8 cellular contexts compared by ENCODE assay signal in the genomic region with DNA sequence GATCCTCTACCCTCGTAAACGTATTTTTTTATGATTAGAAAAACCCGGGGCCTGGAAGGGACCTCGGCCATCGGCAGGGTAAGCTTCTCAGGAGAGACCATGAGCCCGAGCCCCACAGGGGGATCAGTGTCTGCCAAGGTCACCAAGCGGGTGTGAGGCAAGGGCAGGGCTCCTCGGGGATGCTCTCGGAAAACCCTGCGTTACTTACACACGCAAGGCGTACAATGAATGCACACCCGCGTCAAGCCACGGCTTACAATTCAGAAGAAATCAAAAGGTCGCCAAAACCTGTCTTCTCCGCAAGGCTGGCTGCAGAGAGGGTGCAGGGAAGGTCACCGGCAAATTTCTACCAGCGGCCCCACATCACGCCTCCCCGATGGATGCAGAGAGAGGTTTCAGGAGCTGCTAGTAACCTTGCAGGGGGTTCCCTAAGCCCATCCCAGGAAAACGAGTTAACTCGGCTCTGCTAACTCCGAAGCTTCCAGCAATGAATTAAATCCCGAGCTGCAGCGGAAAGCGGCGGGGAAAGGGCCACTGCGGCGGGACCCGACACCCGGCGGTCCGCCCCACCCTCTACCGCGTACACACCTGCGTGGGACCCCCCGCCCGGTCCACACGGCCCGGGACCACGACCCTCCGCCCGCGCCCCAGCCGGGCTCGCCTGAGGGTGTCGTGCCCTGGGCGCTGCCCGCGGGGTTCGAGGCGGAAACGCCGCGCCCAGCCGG. TPM values are rescaled to one million over a fixed set of nuclear protein-coding genes. Genes with fewer than 3 reads are reported as not detected.
DNase-seq lines count a peak whose midpoint lies in the region; ATAC-seq and TF ChIP-seq lines count a peak whose summit lies in the region.

No MANE protein-coding gene starts in this region.

- intact Hi-C loops in spleen (cut with DNase I; ENCODE audit: low total_unique reads), result loop anchor here (5.0 kb wide), 2 partner anchors 56 to 189 kb away; no protein-coding TSS in a partner anchor

- WGBS in spleen, 5 donors, result 1 to 2% (median 1%) methylated on average over 29 to 57 of the region's 57 CpGs

- H3K27me3 ChIP-seq in spleen (replicated peaks in 1 of 7), result peaks cover 0 to 8% (median 0%) of the 10 kb centered on the region in 7 donors

- H3K4me1 ChIP-seq in spleen, result peaks cover 34 to 93% (median 79%) of the 10 kb centered on the region in 6 donors

- TF ChIP-seq CTCF in AG09309 (IDR thresholded peaks at IDR 0.05; ENCODE audit: control insufficient read depth, insufficient read depth, low read depth, low read length, missing control alignments), result no peak
- TF ChIP-seq CTCF in spleen (IDR thresholded peaks at IDR 0.05 in 8 of 11, conservative IDR thresholded peaks at IDR 0.05 in 3 of 11), result no peak

- DNase-seq in AG09309 (ENCODE audit: low read depth) (no peak), SK-MEL-5 (ENCODE audit: low read depth, low spot score) (peak; percentile 24), spleen (peak; percentile 85), NCI-H510A (lab: John Stamatoyannopoulos, UW) (no peak)

- peak overlapping the region; percentile 90 for H3K27ac ChIP-seq in angular gyrus (ENCODE audit: low read depth, low read length)
- H3K27ac ChIP-seq in spleen, result peak overlapping the region; percentile 88 to 96 (median 91)

- H3K9me3 ChIP-seq in iPS-18c (ENCODE audit: control insufficient read depth, insufficient read depth, low read length) (no peaks in the 10 kb centered on the region), spleen (no peaks in the 10 kb centered on the region)

- H3K4me3 ChIP-seq in AG09309 (ENCODE audit: control insufficient read depth, low read depth, low read length) (peak overlapping the region; percentile 70), iPS-18c (ENCODE audit: insufficient read depth, low read depth, low read length) (peak overlapping the region; percentile 73), spleen (peak overlapping the region; percentile 65 to 95 (median 86))

- in situ Hi-C loops in SK-MEL-5 (cut with HindIII; ENCODE audit: low pct_unique_long_range_greater_than_20kb, low sequenced_read_pairs), result no loop called here

- no peak for TF ChIP-seq POLR2A in spleen (IDR thresholded peaks at IDR 0.05)

- H3K36me3 ChIP-seq in spleen, result peaks cover 0 to 8% (median 0%) of the 10 kb centered on the region in 6 donors

- ATAC-seq in GM21367 (IDR thresholded peaks at IDR 0.05; ENCODE audit: unreplicated experiment) (peak; percentile 4), GM19328 (IDR thresholded peaks at IDR 0.05; ENCODE audit: unreplicated experiment) (no peak)

RNA-seq across cellular contexts. Expression of gene ST3GAL5, which starts 0.6 kb away (rescaled TPM):
- total RNA-seq in SK-MEL-5 (2014; rRNA removed; shearing (Covaris generic)), result 70.8 and 71.0 TPM in 2 replicates
- 40.6 and 53.3 TPM in 2 replicates for polyA plus RNA-seq in SK-MEL-5 (2015; cell fraction: cytosol; rRNA removed)
- 57.8 and 64.6 TPM in 2 replicates for polyA plus RNA-seq in SK-MEL-5 (2015; cell fraction: nucleus; rRNA removed)
- 100 to 1,000 TPM in 2 of 7 donors, 10 to 100 TPM in 5; 55.8 to 124 (median 74.9) TPM for total RNA-seq in spleen
- 10 to 100 TPM; 18.7 to 41.1 (median 33.8) TPM for polyA plus RNA-seq in spleen

Comparison
In these comparisons a context has a peak if more than half of its experiments do, and no peak if none do; other contexts are left out.
1. DNase-seq: peak in SK-MEL-5 (single experiment) and spleen (single experiment); none in AG09309 (single experiment) and NCI-H510A (single experiment).
2. Peak in every context shown above with its lines, with median percentiles within 50 percentile points of each other: H3K4me3 ChIP-seq.